Comparison of ENCODE assay signal across 25 cellular contexts in the genomic region with DNA sequence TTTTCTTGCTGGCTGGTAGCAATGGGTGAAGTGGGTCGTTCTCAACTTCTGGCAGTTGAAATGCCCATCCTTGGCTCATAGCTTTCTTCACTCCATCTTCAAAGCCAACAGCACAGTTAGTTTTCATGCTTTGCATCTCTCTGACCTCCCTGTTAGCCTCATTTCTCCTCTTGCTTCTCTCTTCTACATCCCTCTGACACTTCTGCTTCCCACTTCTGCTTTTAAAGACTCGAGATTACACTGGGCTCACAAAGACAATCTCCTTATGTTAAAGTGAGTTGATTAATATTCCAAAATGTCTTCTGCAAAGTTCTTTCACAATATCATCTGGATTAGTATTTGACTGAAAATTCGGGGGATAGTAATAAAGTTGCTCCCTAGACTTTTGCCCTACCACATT.
"Had no signal": no experiment of that assay in that cellular context is flagged by ENCODE, and none has a peak within 500 bp of the region (broad histone marks: within the 10 kb centered on the region; RNA-seq: fewer than 3 reads in every experiment).

No MANE protein-coding gene starts in this region.

- DNase-seq: activated CD4-positive, alpha-beta T cell treated with anti-CD3 and anti-CD28 coated beads for 1 hour; activated CD4-positive, alpha-beta T cell treated with anti-CD3 and anti-CD28 coated beads for 4 hours; activated CD4-positive, alpha-beta T cell treated with anti-CD3 and anti-CD28 coated beads, Interleukin-2, amount 10 ng/mL, durations not matched to agents 7 days and 5 days; activated CD4-positive, alpha-beta T cell treated with anti-CD3 and anti-CD28 coated beads, Interleukin-2, amount 50 U/mL, for 4 hours; activated CD8-positive, alpha-beta memory T cell treated with anti-CD3 and anti-CD28 coated beads for 24 hours; activated CD8-positive, alpha-beta T cell treated with anti-CD3 and anti-CD28 coated beads for 36 hours; activated effector memory CD4-positive, alpha-beta T cell treated with Interleukin-2 at 50 U/mL for 16 hours; activated gamma-delta T cell treated with Interleukin-2 at 50 U/mL for 16 hours; activated naive CD4-positive, alpha-beta T cell treated with anti-CD3 and anti-CD28 coated beads, Interleukin-2, amount 50 U/mL, for 16 hours; activated naive CD4-positive, alpha-beta T cell treated with Interleukin-2 at 50 U/mL for 16 hours; activated T-cell treated with anti-CD3 and anti-CD28 coated beads, Interleukin-2, amount 50 U/mL, for 4 hours; amniotic stem cell; anterior cingulate cortex; brain microvascular endothelial cell; dorsolateral prefrontal cortex; effector memory CD4-positive, alpha-beta T cell; endodermal cell; foreskin fibroblast; head of caudate nucleus; hippocampal formation had no signal

- H3K36me3 ChIP-seq: brain microvascular endothelial cell had no signal

- H3K4me3 ChIP-seq: coronary artery, dorsolateral prefrontal cortex had no signal

- H3K27ac ChIP-seq: brain microvascular endothelial cell, coronary artery, dorsolateral prefrontal cortex, VCaP had no signal

- ATAC-seq: activated CD8-positive, alpha-beta T cell treated with anti-CD3 and anti-CD28 coated beads for 36 hours; activated T-cell treated with anti-CD3 and anti-CD28 coated beads, Interleukin-2, amount 50 U/mL, for 4 hours; activated T-helper 17 cell treated with anti-CD3 and anti-CD28 coated beads, Interleukin-2, amount 50 U/mL, for 72 hours; esophagus mucosa; WTC11 had no signal

- H3K27me3 ChIP-seq: brain microvascular endothelial cell, dorsolateral prefrontal cortex had no signal
